Comparison of ENCODE assay signal across 21 cellular contexts in the genomic region with DNA sequence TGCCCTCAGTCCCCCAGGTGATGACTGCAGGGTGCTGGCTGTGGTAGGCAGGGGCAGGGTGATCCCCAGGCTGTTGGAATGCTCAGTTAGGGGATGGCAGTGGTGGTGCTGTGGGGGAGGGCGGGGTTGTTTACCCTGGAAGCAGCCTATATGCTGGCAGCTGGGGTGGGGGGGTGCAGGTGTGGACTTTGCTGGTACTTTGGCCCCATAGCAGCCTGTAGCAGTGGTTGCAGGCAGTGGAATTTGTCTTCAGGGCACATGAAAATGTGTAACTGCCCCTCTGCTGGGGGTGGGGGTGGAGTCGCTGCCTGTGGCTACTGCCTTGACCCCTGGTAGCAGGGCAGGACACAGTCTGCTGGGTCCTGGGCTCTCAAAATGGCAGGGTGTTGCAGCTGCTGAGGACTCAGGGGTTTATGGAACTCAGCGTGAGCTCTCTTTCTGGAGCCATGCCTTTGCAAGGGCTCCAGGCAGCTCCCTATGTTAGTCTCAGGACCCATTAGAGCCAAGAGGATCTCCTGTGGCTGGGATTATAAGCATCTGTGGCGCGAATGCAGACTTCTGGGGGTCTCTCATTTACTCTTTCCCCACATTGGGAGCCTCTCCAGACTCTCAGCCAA.
"Had no signal": no experiment of that assay in that cellular context is flagged by ENCODE, and none has a peak within 500 bp of the region (broad histone marks: within the 10 kb centered on the region; RNA-seq: fewer than 3 reads in every experiment).

No MANE protein-coding gene starts in this region.

- H3K9me3 ChIP-seq: lower lobe of right lung, prostate gland, testis had no signal

- H3K4me3 ChIP-seq: heart left ventricle, left ventricle myocardium inferior, lower lobe of right lung, prostate gland, spleen, testis, tibial nerve had no signal

- H2AFZ ChIP-seq: parathyroid adenoma had no signal

- H3K27me3 ChIP-seq: heart left ventricle, testis, tibial nerve had no signal

- H3K36me3 ChIP-seq: heart left ventricle, left ventricle myocardium inferior, lower lobe of right lung, prostate gland, spleen, tibial nerve had no signal

- DNase-seq: effector memory CD4-positive, alpha-beta T cell; heart left ventricle; islet precursor cell; left ventricle myocardium inferior; lower lobe of right lung; midbrain; occipital lobe; retina; spleen; stimulated activated CD4-positive, alpha-beta T cell treated with anti-CD3 and anti-CD28 coated beads, Interleukin-15, amount 100 ng/mL, for 24 hours; stimulated activated CD4-positive, alpha-beta T cell treated with anti-CD3 and anti-CD28 coated beads, Interleukin-1b, Interleukin-23, amount 100 ng/mL, for 48 hours; stimulated activated CD4-positive, alpha-beta T cell treated with anti-CD3 and anti-CD28 coated beads, Interleukin-4, amount 100 ng/mL, for 24 hours; stimulated activated naive B cell treated with anti-CD40 and anti-IgM and Interleukin-4, amounts not matched to agents 10 μg/mL and 1 μg/mL and 100 μg/mL, for 72 hours; stimulated activated naive CD8-positive, alpha-beta T cell treated with anti-CD3 and anti-CD28 coated beads, Interleukin-15, amount 100 ng/mL, for 72 hours; testis had no signal

- H3K9ac ChIP-seq: parathyroid adenoma had no signal

- H3K27ac ChIP-seq: heart left ventricle, left ventricle myocardium inferior, lower lobe of right lung, parathyroid adenoma, prostate gland, spleen, testis, tibial nerve had no signal

- H3K4me1 ChIP-seq: heart left ventricle, left ventricle myocardium inferior, lower lobe of right lung, parathyroid adenoma, prostate gland, spleen, testis, tibial nerve had no signal

- H3K79me2 ChIP-seq: parathyroid adenoma had no signal

- ATAC-seq: esophagus mucosa; heart left ventricle; natural killer cell treated with Interleukin-12 subunit alpha and Interleukin-12 subunit beta and Interleukin-15 and Interleukin-18, amount 100 ng/mL, for 72 hours; sciatic nerve; stimulated activated naive B cell treated with anti-CD40 and anti-IgM and Interleukin-4, amounts not matched to agents 10 μg/mL and 1 μg/mL and 100 μg/mL, for 72 hours; stimulated activated naive CD8-positive, alpha-beta T cell treated with anti-CD3 and anti-CD28 coated beads, Interleukin-15, amount 100 ng/mL, for 72 hours had no signal
